ENCODE assay signal across 12 cellular contexts in genomic region chr1:203661572-203661971, GRCh38. TPM values are rescaled to one million over a fixed set of nuclear protein-coding genes. Genes with fewer than 3 reads are reported as not detected.
A peak's percentile ranks its signal among the peaks of the same experiment; 100 is the strongest.
DNase-seq lines count a peak whose midpoint lies in the region; ATAC-seq and TF ChIP-seq lines count a peak whose summit lies in the region.
"Had no signal": no experiment of that assay in that cellular context is flagged by ENCODE, and none has a peak within 500 bp of the region (broad histone marks: within the 10 kb centered on the region; RNA-seq: fewer than 3 reads in every experiment).

No MANE protein-coding gene starts in this region.

- ATAC-seq in Right ventricle myocardium inferior = peak; percentile 83
- peak; percentile 81 for ATAC-seq in left lung
- no peak for ATAC-seq in GM19351 (IDR thresholded peaks at IDR 0.05; ENCODE audit: unreplicated experiment)

- TF ChIP-seq POLR2A in uterus (IDR thresholded peaks at IDR 0.05) = no peak

- TF ChIP-seq CTCF in left lung (IDR thresholded peaks at IDR 0.05) = no peak
- TF ChIP-seq CTCF in uterus (IDR thresholded peaks at IDR 0.05) = no peak

- H3K4me1 ChIP-seq in left lung (peaks cover 21 to 48% of the 10 kb centered on the region in 2 donors), uterus (peaks cover 17% of the 10 kb centered on the region in 2 donors)

- no peaks in the 10 kb centered on the region for H3K9me3 ChIP-seq in left lung
- H3K9me3 ChIP-seq in uterus = no peaks in the 10 kb centered on the region
- H3K9me3 ChIP-seq: neutrophil had no signal

- intact Hi-C loops in Right ventricle myocardium inferior (cut with DNase I) = loop anchor here (10.0 kb wide), 1 partner anchor 1843 kb away; the partner anchor contains the start of gene CDK18
- intact Hi-C loops in cardiac septum (cut with DNase I) = no loop called here
- intact Hi-C loops in left lung (cut with DNase I) = no loop called here
- intact Hi-C loops in uterus (cut with DNase I; ENCODE audit: low total_unique reads) = no loop called here

- H3K36me3 ChIP-seq in left lung (peaks cover 0 to 11% of the 10 kb centered on the region in 2 donors), uterus (no peaks in the 10 kb centered on the region)
- H3K36me3 ChIP-seq: neutrophil had no signal

- DNase-seq in Right ventricle myocardium inferior (ENCODE audit: missing footprints) = no peak
- DNase-seq in cardiac septum (ENCODE audit: low spot score) = no peak
- peak; percentile 40 for DNase-seq in astrocyte of the hippocampus (ENCODE audit: low read depth, low spot score)
- peak in 1 of 2 donors; percentile 50 for DNase-seq in left lung
- peak in 1 of 2 donors; percentile 25 for DNase-seq in uterus
- no peak for DNase-seq in HPDE6-E6E7 (ENCODE audit: extremely low spot score)
- no peak for DNase-seq in NCI-H510A treated with DMSO at 0.1 percent for 48 hours (lab: John Stamatoyannopoulos, UW)
- DNase-seq: activated CD4-positive, CD25-positive, alpha-beta regulatory T cell treated with anti-CD3 and anti-CD28 coated beads, Interleukin-2, amount 50 U/mL, for 72 hours; activated naive CD4-positive, alpha-beta T cell treated with Interleukin-2 at 50 U/mL for 16 hours; NCI-H1694 had no signal

- H3K4me3 ChIP-seq in left lung (no peak overlapping the region), uterus (no peak overlapping the region)

- no peaks in the 10 kb centered on the region for H3K27me3 ChIP-seq in left lung
- H3K27me3 ChIP-seq in uterus = no peaks in the 10 kb centered on the region
- H3K27me3 ChIP-seq: neutrophil had no signal

- no peak overlapping the region for H3K27ac ChIP-seq in left lung
- H3K27ac ChIP-seq in uterus = peak overlapping the region; percentile 57 to 94
- H3K27ac ChIP-seq: neutrophil had no signal

RNA-seq across cellular contexts. Expression of gene ATP2B4, which starts 34.9 kb away (rescaled TPM):
- total RNA-seq in Right ventricle myocardium inferior (87.1 TPM), cardiac septum (227 TPM), left lung (100 to 1,000 TPM; 109 to 128 TPM), uterus (100 to 1,000 TPM in 3 of 4 donors, 10 to 100 TPM in 1; 82.6 to 464 (median 215) TPM)

Comparison
In these comparisons a context has a peak if more than half of its experiments do, and no peak if none do; other contexts are left out.
1. H3K27ac ChIP-seq: peak in uterus (2 of 2); none in left lung (0 of 2).